In the genomic region with DNA sequence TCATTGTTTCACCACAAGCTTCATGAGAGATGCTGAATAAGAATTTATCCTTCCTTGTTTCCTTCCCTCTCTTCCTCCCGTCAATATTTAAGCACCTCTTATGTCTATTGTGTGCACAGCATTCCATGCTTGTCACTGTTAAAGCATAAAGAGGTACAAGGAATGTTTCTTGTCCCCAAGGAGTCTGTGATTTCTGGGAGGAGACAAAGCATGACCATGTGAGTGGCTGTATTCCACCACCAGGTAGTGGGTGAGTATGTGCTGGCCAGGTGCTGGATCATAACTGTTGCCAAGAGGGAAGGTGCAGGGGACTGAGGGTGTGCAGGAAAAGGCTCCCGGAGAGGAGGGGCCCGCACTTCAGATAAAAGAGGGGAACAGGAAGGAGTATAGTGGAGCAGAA, we compare ENCODE assay signal across 1 cellular context.
TF ChIP-seq lines count a peak whose summit lies in the region.

No MANE protein-coding gene starts in this region.

TF ChIP-seq in A549, 52 proteins besides CTCF, POLR2A, EP300 and RAD21 (continued from another document):
- TF ChIP-seq, protein P1, sequence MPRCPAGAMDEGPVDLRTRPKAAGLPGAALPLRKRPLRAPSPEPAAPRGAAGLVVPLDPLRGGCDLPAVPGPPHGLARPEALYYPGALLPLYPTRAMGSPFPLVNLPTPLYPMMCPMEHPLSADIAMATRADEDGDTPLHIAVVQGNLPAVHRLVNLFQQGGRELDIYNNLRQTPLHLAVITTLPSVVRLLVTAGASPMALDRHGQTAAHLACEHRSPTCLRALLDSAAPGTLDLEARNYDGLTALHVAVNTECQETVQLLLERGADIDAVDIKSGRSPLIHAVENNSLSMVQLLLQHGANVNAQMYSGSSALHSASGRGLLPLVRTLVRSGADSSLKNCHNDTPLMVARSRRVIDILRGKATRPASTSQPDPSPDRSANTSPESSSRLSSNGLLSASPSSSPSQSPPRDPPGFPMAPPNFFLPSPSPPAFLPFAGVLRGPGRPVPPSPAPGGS (IDR thresholded peaks at IDR 0.05): no peak
- TF ChIP-seq KDM5A (IDR thresholded peaks at IDR 0.05): no peak
- no peak for TF ChIP-seq FOSB (CRISPR knock-in tag; IDR thresholded peaks at IDR 0.05)
- TF ChIP-seq FOXS1 (CRISPR knock-in tag; IDR thresholded peaks at IDR 0.05): no peak
- no peak for TF ChIP-seq PHF8 (IDR thresholded peaks at IDR 0.05; ENCODE audit: borderline replicate concordance, low read depth)
- no peak for TF ChIP-seq ESRRA (IDR thresholded peaks at IDR 0.05; ENCODE audit: borderline replicate concordance, low read length)
- TF ChIP-seq BHLHE40 (IDR thresholded peaks at IDR 0.05; ENCODE audit: low read depth, low read length): no peak
- TF ChIP-seq JUNB (IDR thresholded peaks at IDR 0.05): no peak
